ENCODE assay signal across 1 cellular context in genomic region chr10:119725550-119726290, GRCh38.
A peak's percentile ranks its signal among the peaks of the same experiment; 100 is the strongest.
TF ChIP-seq lines count a peak whose summit lies in the region.

Gene INPP5F, plus strand, starts transcription at chr10:119726050. Its CDS starts 213 bp downstream, at chr10:119726263.

TF ChIP-seq in HepG2, 621 proteins besides CTCF, POLR2A, EP300 and RAD21 (continued from another document and continues in another):
- TF ChIP-seq TMF1 (CRISPR knock-in tag; IDR thresholded peaks at IDR 0.05; ENCODE audit: low read depth) (no peak), HOXA5 (CRISPR knock-in tag; IDR thresholded peaks at IDR 0.05) (no peak), ZNF577 (CRISPR knock-in tag; IDR thresholded peaks at IDR 0.05; ENCODE audit: borderline replicate concordance, low read depth) (no peak), POGZ (CRISPR knock-in tag; IDR thresholded peaks at IDR 0.05) (peak; percentile 63; the same call in 1 of the 2 replicates), ZBTB37 (CRISPR knock-in tag; IDR thresholded peaks at IDR 0.05) (no peak), ZNF644 (CRISPR knock-in tag; IDR thresholded peaks at IDR 0.05; ENCODE audit: low read depth) (no peak), PPARG (CRISPR knock-in tag; conservative IDR thresholded peaks at IDR 0.05) (no peak), CEBPZ (IDR thresholded peaks at IDR 0.05; ENCODE audit: low read length) (no peak), ZBTB7A (CRISPR knock-in tag; IDR thresholded peaks at IDR 0.05) (no peak), CENPBD1 (CRISPR knock-in tag; IDR thresholded peaks at IDR 0.05; ENCODE audit: borderline replicate concordance, low read depth) (no peak), ZNF407 (CRISPR knock-in tag; IDR thresholded peaks at IDR 0.05; ENCODE audit: not compliant biosample characterization) (peak; percentile 89), ZNF576 (CRISPR knock-in tag; IDR thresholded peaks at IDR 0.05) (no peak), HNRNPH1 (optimal IDR thresholded peaks at IDR 0.05; ENCODE audit: low read depth, low read length) (no peak), SALL2 (CRISPR knock-in tag; IDR thresholded peaks at IDR 0.05) (no peak), NR3C1 (CRISPR knock-in tag; IDR thresholded peaks at IDR 0.05) (no peak), ASH2L (IDR thresholded peaks at IDR 0.05; ENCODE audit: insufficient read length, low read depth, low read length) (peak; percentile 67), NFATC3 (CRISPR knock-in tag; IDR thresholded peaks at IDR 0.05) (no peak; the same call in 1 of the 2 replicates), ARID2 (CRISPR knock-in tag; IDR thresholded peaks at IDR 0.05; ENCODE audit: borderline replicate concordance) (no peak), ZBTB34 (CRISPR knock-in tag; IDR thresholded peaks at IDR 0.05) (no peak), CHD2 (IDR thresholded peaks at IDR 0.05; ENCODE audit: low read depth, low read length) (0 out of 2 replicates have a peak, but pooled peaks have one; percentile 43), RFX3 (CRISPR knock-in tag; IDR thresholded peaks at IDR 0.05) (no peak), ZNF460 (CRISPR knock-in tag; IDR thresholded peaks at IDR 0.05; ENCODE audit: borderline replicate concordance) (peak; percentile 43; the same call in 1 of the 2 replicates), KAT8 (CRISPR knock-in tag; IDR thresholded peaks at IDR 0.05) (peak; percentile 85), ZNF224 (CRISPR knock-in tag; IDR thresholded peaks at IDR 0.05) (no peak), ZNF747 (CRISPR knock-in tag; IDR thresholded peaks at IDR 0.05; ENCODE audit: borderline replicate concordance) (0 out of 2 replicates have a peak, but pooled peaks have one; percentile 64), KDM1A (CRISPR knock-in tag; IDR thresholded peaks at IDR 0.05) (no peak), AGO2 (optimal IDR thresholded peaks at IDR 0.05; ENCODE audit: low read depth, low read length) (peak; percentile 82), NR1H2 (CRISPR knock-in tag; IDR thresholded peaks at IDR 0.05; ENCODE audit: borderline replicate concordance, low read depth) (no peak), ZNF619 (CRISPR knock-in tag; IDR thresholded peaks at IDR 0.05) (no peak), SETDB1 (CRISPR knock-in tag; IDR thresholded peaks at IDR 0.05; ENCODE audit: borderline replicate concordance) (no peak), ZNF281 (CRISPR knock-in tag; IDR thresholded peaks at IDR 0.05; ENCODE audit: borderline replicate concordance) (no peak; the same call in 1 of the 2 replicates), BCLAF1 (IDR thresholded peaks at IDR 0.05) (no peak), FOXK1 (CRISPR knock-in tag; IDR thresholded peaks at IDR 0.05; ENCODE audit: borderline replicate concordance, low read depth) (no peak; the same call in 1 of the 2 replicates), NONO (IDR thresholded peaks at IDR 0.05) (no peak), NONO (CRISPR knock-in tag; conservative IDR thresholded peaks at IDR 0.05) (peak; percentile 76; the same call in 1 of the 2 replicates), STAT5B (CRISPR knock-in tag; IDR thresholded peaks at IDR 0.05) (no peak), GATAD2A (CRISPR knock-in tag; IDR thresholded peaks at IDR 0.05) (no peak), ELF4 (CRISPR knock-in tag; IDR thresholded peaks at IDR 0.05; ENCODE audit: borderline replicate concordance) (no peak), TCF7 (IDR thresholded peaks at IDR 0.05; ENCODE audit: low read depth) (no peak), SKI (IDR thresholded peaks at IDR 0.05; ENCODE audit: partially characterized antibody) (peak; percentile 14), MIER2 (CRISPR knock-in tag; IDR thresholded peaks at IDR 0.05) (no peak), ZNF274 (CRISPR knock-in tag; IDR thresholded peaks at IDR 0.05) (no peak), ZMYM4 (CRISPR knock-in tag; IDR thresholded peaks at IDR 0.05) (no peak), RFXAP (CRISPR knock-in tag; IDR thresholded peaks at IDR 0.05; ENCODE audit: borderline replicate concordance) (no peak), SIN3A (IDR thresholded peaks at IDR 0.05; ENCODE audit: borderline replicate concordance, low read depth, low read length) (peak; percentile 47; the same call in 1 of the 2 replicates)
